Comparison of ENCODE assay signal across 29 cellular contexts in the genomic region with DNA sequence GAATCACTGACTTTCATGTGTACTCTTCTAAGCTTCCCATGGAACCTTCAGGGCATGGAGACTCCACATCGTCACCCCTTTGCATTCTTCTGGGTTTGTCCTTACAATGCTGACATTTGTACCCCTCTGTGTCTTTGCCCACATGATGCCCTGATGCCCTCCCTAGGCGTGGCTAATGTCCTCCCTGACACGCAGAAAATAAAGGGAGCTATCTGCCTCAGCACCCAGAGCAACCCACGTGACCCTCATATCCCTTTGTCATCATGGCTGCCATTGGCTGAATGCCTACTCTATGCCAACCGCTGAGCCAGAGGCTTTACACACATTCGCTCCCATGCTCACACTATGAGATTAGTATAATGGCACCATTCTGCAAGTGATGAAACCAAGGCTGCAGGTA.
"Had no signal": no experiment of that assay in that cellular context is flagged by ENCODE, and none has a peak within 500 bp of the region (broad histone marks: within the 10 kb centered on the region; RNA-seq: fewer than 3 reads in every experiment).

No MANE protein-coding gene starts in this region.

- H3K9me3 ChIP-seq: esophagus muscularis mucosa, heart right ventricle, left lung, mucosa of descending colon, ovary, psoas muscle, sigmoid colon, stomach, testis, tibial artery had no signal

- DNase-seq: dermis blood vessel endothelial cell; effector memory CD4-positive, alpha-beta T cell; foreskin keratinocyte; glutamatergic neuron; heart right ventricle; hippocampal formation; left cardiac atrium; left lung; mesenchymal stem cell; mucosa of descending colon; naive B cell; nephron progenitor cell; occipital lobe; ovary; posterior cingulate gyrus; psoas muscle; right cardiac atrium; sigmoid colon; stimulated activated CD4-positive, alpha-beta T cell treated with anti-CD3 and anti-CD28 coated beads, Interleukin-2, amount 100 ng/mL, for 24 hours; stimulated activated CD4-positive, alpha-beta T cell treated with anti-CD3 and anti-CD28 coated beads, Interleukin-4, amount 100 ng/mL, for 24 hours; stimulated activated naive CD4-positive, alpha-beta T cell treated with Interleukin-2 at 50 U/mL for 16 hours; stomach; testis; tibial artery had no signal

- ATAC-seq: foreskin keratinocyte; heart right ventricle; left cardiac atrium; left lung; mucosa of descending colon; psoas muscle; right cardiac atrium; stimulated activated effector memory CD8-positive, alpha-beta T cell treated with anti-CD3 and anti-CD28 coated beads, Interleukin-12 subunit alpha, Interleukin-12 subunit beta, amount 100 ng/mL, for 72 hours had no signal

- H3K27me3 ChIP-seq: esophagus muscularis mucosa, foreskin keratinocyte, left lung, ovary, sigmoid colon, stomach, testis, tibial artery had no signal

- FAIRE-seq: endothelial cell of umbilical vein, islet of Langerhans had no signal

- H3K4me3 ChIP-seq: coronary artery, esophagus muscularis mucosa, heart right ventricle, left lung, mucosa of descending colon, ovary, psoas muscle, sigmoid colon, stomach, testis, tibial artery had no signal

- H3K36me3 ChIP-seq: esophagus muscularis mucosa, heart right ventricle, left lung, ovary, sigmoid colon, stomach, tibial artery had no signal

- H3K27ac ChIP-seq: coronary artery, esophagus muscularis mucosa, foreskin keratinocyte, heart right ventricle, left lung, ovary, psoas muscle, sigmoid colon, stomach, testis, tibial artery had no signal

- H3K4me1 ChIP-seq: foreskin keratinocyte, left lung, psoas muscle, testis had no signal
